8 cellular contexts compared by ENCODE assay signal in the genomic region with DNA sequence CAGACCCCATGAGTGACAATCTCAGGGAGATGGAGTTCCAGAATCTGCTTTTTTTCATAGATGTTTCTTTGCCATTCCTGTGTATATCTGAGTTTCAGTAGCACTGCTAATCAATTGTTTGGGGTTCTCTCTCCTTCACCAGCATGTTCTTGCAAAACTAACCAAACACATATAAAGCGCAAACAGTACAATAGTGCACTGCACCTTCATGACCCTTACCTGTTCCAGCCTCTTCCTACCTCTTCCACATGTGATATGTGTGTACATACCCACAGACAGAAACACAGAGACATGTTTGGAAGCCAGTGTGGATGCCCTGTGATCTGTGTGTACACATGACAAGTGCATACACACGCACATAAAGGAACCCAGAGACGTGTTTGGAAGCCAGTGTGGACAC. TPM values are rescaled to one million over a fixed set of nuclear protein-coding genes. Genes with fewer than 3 reads are reported as not detected.
DNase-seq lines count a peak whose midpoint lies in the region; ATAC-seq and TF ChIP-seq lines count a peak whose summit lies in the region.

No MANE protein-coding gene starts in this region.

- H3K9me3 ChIP-seq in iPS-15b (ENCODE audit: control insufficient read depth, insufficient read depth, low read length) = no peaks in the 10 kb centered on the region

- H3K36me3 ChIP-seq in iPS-15b (ENCODE audit: control insufficient read depth, insufficient read depth, low read length) = no peaks in the 10 kb centered on the region

- peaks cover 32% of the 10 kb centered on the region for H3K4me1 Mint-ChIP-seq in activated CD8-positive, alpha-beta memory T cell treated with anti-CD3 and anti-CD28 coated beads, Interleukin-2, amount 10 ng/mL, durations not matched to agents 7 days and 5 days
- peaks cover 45% of the 10 kb centered on the region for H3K4me1 Mint-ChIP-seq in activated CD4-positive, alpha-beta memory T cell treated with anti-CD3 and anti-CD28 coated beads, Interleukin-2, amount 10 ng/mL, durations not matched to agents 7 days and 5 days
- peaks cover 32% of the 10 kb centered on the region for H3K4me1 Mint-ChIP-seq in stimulated activated memory B cell treated with anti-CD40 and anti-IgM and Interleukin-4, amounts not matched to agents 10 μg/mL and 1 μg/mL and 100 μg/mL, for 72 hours

- no peak for ATAC-seq in activated CD8-positive, alpha-beta memory T cell treated with anti-CD3 and anti-CD28 coated beads, Interleukin-2, amount 10 ng/mL, durations not matched to agents 7 days and 5 days
- no peak for ATAC-seq in stimulated activated memory B cell treated with anti-CD40 and anti-IgM and Interleukin-4, amounts not matched to agents 10 μg/mL and 1 μg/mL and 100 μg/mL, for 72 hours
- ATAC-seq in HG03460 (IDR thresholded peaks at IDR 0.05; ENCODE audit: unreplicated experiment) (no peak), HG02885 (IDR thresholded peaks at IDR 0.05; ENCODE audit: poor library complexity, unreplicated experiment) (no peak)

- no peak for DNase-seq in activated CD8-positive, alpha-beta memory T cell treated with anti-CD3 and anti-CD28 coated beads, Interleukin-2, amount 10 ng/mL, durations not matched to agents 7 days and 5 days
- no peak for DNase-seq in activated CD8-positive, alpha-beta memory T cell treated with anti-CD3 and anti-CD28 coated beads for 24 hours
- no peak for DNase-seq in activated CD4-positive, alpha-beta memory T cell treated with anti-CD3 and anti-CD28 coated beads, Interleukin-2, amount 10 ng/mL, durations not matched to agents 7 days and 5 days
- no peak for DNase-seq in erythroblast (lab: John Stamatoyannopoulos, UW)

- H3K4me3 Mint-ChIP-seq in activated CD8-positive, alpha-beta memory T cell treated with anti-CD3 and anti-CD28 coated beads, Interleukin-2, amount 10 ng/mL, durations not matched to agents 7 days and 5 days = peak overlapping the region; percentile 88
- H3K4me3 Mint-ChIP-seq in activated CD4-positive, alpha-beta memory T cell treated with anti-CD3 and anti-CD28 coated beads, Interleukin-2, amount 10 ng/mL, durations not matched to agents 7 days and 5 days = peak overlapping the region; percentile 82
- peak overlapping the region; percentile 90 for H3K4me3 Mint-ChIP-seq in stimulated activated memory B cell treated with anti-CD40 and anti-IgM and Interleukin-4, amounts not matched to agents 10 μg/mL and 1 μg/mL and 100 μg/mL, for 72 hours

- no peaks in the 10 kb centered on the region for H3K9me3 Mint-ChIP-seq in activated CD8-positive, alpha-beta memory T cell treated with anti-CD3 and anti-CD28 coated beads, Interleukin-2, amount 10 ng/mL, durations not matched to agents 7 days and 5 days (ENCODE audit: low read depth)
- H3K9me3 Mint-ChIP-seq in activated CD4-positive, alpha-beta memory T cell treated with anti-CD3 and anti-CD28 coated beads, Interleukin-2, amount 10 ng/mL, durations not matched to agents 7 days and 5 days = no peaks in the 10 kb centered on the region
- H3K9me3 Mint-ChIP-seq in stimulated activated memory B cell treated with anti-CD40 and anti-IgM and Interleukin-4, amounts not matched to agents 10 μg/mL and 1 μg/mL and 100 μg/mL, for 72 hours = no peaks in the 10 kb centered on the region

- H3K36me3 Mint-ChIP-seq in activated CD8-positive, alpha-beta memory T cell treated with anti-CD3 and anti-CD28 coated beads, Interleukin-2, amount 10 ng/mL, durations not matched to agents 7 days and 5 days = peaks cover 45% of the 10 kb centered on the region
- H3K36me3 Mint-ChIP-seq in activated CD4-positive, alpha-beta memory T cell treated with anti-CD3 and anti-CD28 coated beads, Interleukin-2, amount 10 ng/mL, durations not matched to agents 7 days and 5 days (ENCODE audit: low read depth) = peaks cover 56% of the 10 kb centered on the region
- peaks cover 11% of the 10 kb centered on the region for H3K36me3 Mint-ChIP-seq in stimulated activated memory B cell treated with anti-CD40 and anti-IgM and Interleukin-4, amounts not matched to agents 10 μg/mL and 1 μg/mL and 100 μg/mL, for 72 hours

- TF ChIP-seq POLR2A in erythroblast (IDR thresholded peaks at IDR 0.05; ENCODE audit: low read length) = no peak

- H3K27me3 Mint-ChIP-seq in activated CD8-positive, alpha-beta memory T cell treated with anti-CD3 and anti-CD28 coated beads, Interleukin-2, amount 10 ng/mL, durations not matched to agents 7 days and 5 days = no peaks in the 10 kb centered on the region
- H3K27me3 Mint-ChIP-seq in activated CD4-positive, alpha-beta memory T cell treated with anti-CD3 and anti-CD28 coated beads, Interleukin-2, amount 10 ng/mL, durations not matched to agents 7 days and 5 days = no peaks in the 10 kb centered on the region
- no peaks in the 10 kb centered on the region for H3K27me3 Mint-ChIP-seq in stimulated activated memory B cell treated with anti-CD40 and anti-IgM and Interleukin-4, amounts not matched to agents 10 μg/mL and 1 μg/mL and 100 μg/mL, for 72 hours

- H3K9ac ChIP-seq in iPS-15b (ENCODE audit: low read depth, low read length) = no peak overlapping the region

- POLR2A ChIA-PET in activated CD4-positive, alpha-beta memory T cell treated with anti-CD3 and anti-CD28 coated beads, Interleukin-2, amount 10 ng/mL, durations not matched to agents 7 days and 5 days (lab: Charles Lee) = interaction anchor here (1.0 to 3.0 kb wide), 4 partner anchors 38 to 145 kb away, joined by 3 to 20 read pairs (median 4); partner anchors contain the start of genes CCR6 and RNASET2

- CTCF ChIA-PET in activated CD8-positive, alpha-beta memory T cell treated with anti-CD3 and anti-CD28 coated beads, Interleukin-2, amount 10 ng/mL, durations not matched to agents 7 days and 5 days (lab: Charles Lee) = interaction anchor here (1.2 to 3.2 kb wide), 2 partner anchors 38 to 144 kb away, joined by 3 to 20 read pairs; no protein-coding TSS in a partner anchor
- CTCF ChIA-PET in activated CD4-positive, alpha-beta memory T cell treated with anti-CD3 and anti-CD28 coated beads, Interleukin-2, amount 10 ng/mL, durations not matched to agents 7 days and 5 days (lab: Charles Lee) = interaction anchor here (0.9 to 4.1 kb wide), 3 partner anchors 8 to 141 kb away, joined by 3 to 34 read pairs (median 3); no protein-coding TSS in a partner anchor

- peak overlapping the region; percentile 77 for H3K4me3 ChIP-seq in iPS-15b (ENCODE audit: low read depth, low read length)

- no peaks in the 10 kb centered on the region for H3K27me3 ChIP-seq in iPS-15b (ENCODE audit: control insufficient read depth, insufficient read depth, low read length)

- H3K27ac Mint-ChIP-seq in activated CD8-positive, alpha-beta memory T cell treated with anti-CD3 and anti-CD28 coated beads, Interleukin-2, amount 10 ng/mL, durations not matched to agents 7 days and 5 days = peak overlapping the region; percentile 80
- H3K27ac Mint-ChIP-seq in activated CD4-positive, alpha-beta memory T cell treated with anti-CD3 and anti-CD28 coated beads, Interleukin-2, amount 10 ng/mL, durations not matched to agents 7 days and 5 days = peak overlapping the region; percentile 80
- peak overlapping the region; percentile 34 for H3K27ac Mint-ChIP-seq in stimulated activated memory B cell treated with anti-CD40 and anti-IgM and Interleukin-4, amounts not matched to agents 10 μg/mL and 1 μg/mL and 100 μg/mL, for 72 hours

- peaks cover 7% of the 10 kb centered on the region for H3K4me1 ChIP-seq in iPS-15b (ENCODE audit: control insufficient read depth, insufficient read depth, low read length)

RNA-seq across cellular contexts. Expression of gene CEP43, which starts 1.8 kb away (rescaled TPM):
- 10 to 100 TPM; 28.2 to 35.6 TPM for total RNA-seq in activated CD8-positive, alpha-beta memory T cell treated with anti-CD3 and anti-CD28 coated beads, Interleukin-2, amount 10 ng/mL, durations not matched to agents 7 days and 5 days
- total RNA-seq in activated CD4-positive, alpha-beta memory T cell treated with anti-CD3 and anti-CD28 coated beads, Interleukin-2, amount 10 ng/mL, durations not matched to agents 7 days and 5 days = 10 to 100 TPM; 21.5 to 22.8 TPM

RNA-seq across cellular contexts. Expression of gene RNASET2, which starts 41.0 kb away (rescaled TPM):
- total RNA-seq in activated CD8-positive, alpha-beta memory T cell treated with anti-CD3 and anti-CD28 coated beads, Interleukin-2, amount 10 ng/mL, durations not matched to agents 7 days and 5 days = 10 to 100 TPM; 28.8 to 46.6 TPM
- total RNA-seq in activated CD4-positive, alpha-beta memory T cell treated with anti-CD3 and anti-CD28 coated beads, Interleukin-2, amount 10 ng/mL, durations not matched to agents 7 days and 5 days = 100 to 1,000 TPM; 107 to 112 TPM
